Comparison of ENCODE assay signal across 2 cellular contexts in the genomic region with DNA sequence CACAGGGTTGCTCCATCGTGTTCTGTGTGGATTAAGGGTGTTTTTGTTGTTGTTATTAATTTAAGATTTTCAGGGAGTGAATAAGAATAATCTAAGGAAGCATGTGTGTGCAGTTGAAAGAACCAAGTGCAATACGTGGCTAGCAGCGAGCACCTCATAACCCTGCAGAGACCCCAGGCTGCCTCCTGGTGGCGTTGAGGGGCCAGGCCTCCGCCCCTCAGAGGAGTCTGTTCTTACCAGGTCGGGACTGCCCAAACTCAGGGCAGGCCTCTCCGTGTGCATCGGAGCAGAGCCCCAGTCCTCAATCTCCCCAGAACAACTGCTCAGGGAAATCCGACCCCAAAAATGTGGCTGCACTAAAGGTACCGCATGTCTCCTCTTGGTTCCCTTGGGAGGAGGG.
TF ChIP-seq lines count a peak whose summit lies in the region.

No MANE protein-coding gene starts in this region.

TF ChIP-seq in GM23338, 12 proteins besides CTCF, POLR2A, EP300 and RAD21:
- TF ChIP-seq JUNB (IDR thresholded peaks at IDR 0.05; ENCODE audit: unreplicated experiment) (no peak), ZNF331 (CRISPR knock-in tag; IDR thresholded peaks at IDR 0.05; ENCODE audit: low read depth) (no peak), NANOG (IDR thresholded peaks at IDR 0.05; ENCODE audit: borderline replicate concordance) (no peak), ZNF114 (CRISPR knock-in tag; IDR thresholded peaks at IDR 0.05) (no peak), EZH2phosphoT487 (IDR thresholded peaks at IDR 0.05; ENCODE audit: unreplicated experiment) (no peak)
- TF ChIP-seq, protein P1, sequence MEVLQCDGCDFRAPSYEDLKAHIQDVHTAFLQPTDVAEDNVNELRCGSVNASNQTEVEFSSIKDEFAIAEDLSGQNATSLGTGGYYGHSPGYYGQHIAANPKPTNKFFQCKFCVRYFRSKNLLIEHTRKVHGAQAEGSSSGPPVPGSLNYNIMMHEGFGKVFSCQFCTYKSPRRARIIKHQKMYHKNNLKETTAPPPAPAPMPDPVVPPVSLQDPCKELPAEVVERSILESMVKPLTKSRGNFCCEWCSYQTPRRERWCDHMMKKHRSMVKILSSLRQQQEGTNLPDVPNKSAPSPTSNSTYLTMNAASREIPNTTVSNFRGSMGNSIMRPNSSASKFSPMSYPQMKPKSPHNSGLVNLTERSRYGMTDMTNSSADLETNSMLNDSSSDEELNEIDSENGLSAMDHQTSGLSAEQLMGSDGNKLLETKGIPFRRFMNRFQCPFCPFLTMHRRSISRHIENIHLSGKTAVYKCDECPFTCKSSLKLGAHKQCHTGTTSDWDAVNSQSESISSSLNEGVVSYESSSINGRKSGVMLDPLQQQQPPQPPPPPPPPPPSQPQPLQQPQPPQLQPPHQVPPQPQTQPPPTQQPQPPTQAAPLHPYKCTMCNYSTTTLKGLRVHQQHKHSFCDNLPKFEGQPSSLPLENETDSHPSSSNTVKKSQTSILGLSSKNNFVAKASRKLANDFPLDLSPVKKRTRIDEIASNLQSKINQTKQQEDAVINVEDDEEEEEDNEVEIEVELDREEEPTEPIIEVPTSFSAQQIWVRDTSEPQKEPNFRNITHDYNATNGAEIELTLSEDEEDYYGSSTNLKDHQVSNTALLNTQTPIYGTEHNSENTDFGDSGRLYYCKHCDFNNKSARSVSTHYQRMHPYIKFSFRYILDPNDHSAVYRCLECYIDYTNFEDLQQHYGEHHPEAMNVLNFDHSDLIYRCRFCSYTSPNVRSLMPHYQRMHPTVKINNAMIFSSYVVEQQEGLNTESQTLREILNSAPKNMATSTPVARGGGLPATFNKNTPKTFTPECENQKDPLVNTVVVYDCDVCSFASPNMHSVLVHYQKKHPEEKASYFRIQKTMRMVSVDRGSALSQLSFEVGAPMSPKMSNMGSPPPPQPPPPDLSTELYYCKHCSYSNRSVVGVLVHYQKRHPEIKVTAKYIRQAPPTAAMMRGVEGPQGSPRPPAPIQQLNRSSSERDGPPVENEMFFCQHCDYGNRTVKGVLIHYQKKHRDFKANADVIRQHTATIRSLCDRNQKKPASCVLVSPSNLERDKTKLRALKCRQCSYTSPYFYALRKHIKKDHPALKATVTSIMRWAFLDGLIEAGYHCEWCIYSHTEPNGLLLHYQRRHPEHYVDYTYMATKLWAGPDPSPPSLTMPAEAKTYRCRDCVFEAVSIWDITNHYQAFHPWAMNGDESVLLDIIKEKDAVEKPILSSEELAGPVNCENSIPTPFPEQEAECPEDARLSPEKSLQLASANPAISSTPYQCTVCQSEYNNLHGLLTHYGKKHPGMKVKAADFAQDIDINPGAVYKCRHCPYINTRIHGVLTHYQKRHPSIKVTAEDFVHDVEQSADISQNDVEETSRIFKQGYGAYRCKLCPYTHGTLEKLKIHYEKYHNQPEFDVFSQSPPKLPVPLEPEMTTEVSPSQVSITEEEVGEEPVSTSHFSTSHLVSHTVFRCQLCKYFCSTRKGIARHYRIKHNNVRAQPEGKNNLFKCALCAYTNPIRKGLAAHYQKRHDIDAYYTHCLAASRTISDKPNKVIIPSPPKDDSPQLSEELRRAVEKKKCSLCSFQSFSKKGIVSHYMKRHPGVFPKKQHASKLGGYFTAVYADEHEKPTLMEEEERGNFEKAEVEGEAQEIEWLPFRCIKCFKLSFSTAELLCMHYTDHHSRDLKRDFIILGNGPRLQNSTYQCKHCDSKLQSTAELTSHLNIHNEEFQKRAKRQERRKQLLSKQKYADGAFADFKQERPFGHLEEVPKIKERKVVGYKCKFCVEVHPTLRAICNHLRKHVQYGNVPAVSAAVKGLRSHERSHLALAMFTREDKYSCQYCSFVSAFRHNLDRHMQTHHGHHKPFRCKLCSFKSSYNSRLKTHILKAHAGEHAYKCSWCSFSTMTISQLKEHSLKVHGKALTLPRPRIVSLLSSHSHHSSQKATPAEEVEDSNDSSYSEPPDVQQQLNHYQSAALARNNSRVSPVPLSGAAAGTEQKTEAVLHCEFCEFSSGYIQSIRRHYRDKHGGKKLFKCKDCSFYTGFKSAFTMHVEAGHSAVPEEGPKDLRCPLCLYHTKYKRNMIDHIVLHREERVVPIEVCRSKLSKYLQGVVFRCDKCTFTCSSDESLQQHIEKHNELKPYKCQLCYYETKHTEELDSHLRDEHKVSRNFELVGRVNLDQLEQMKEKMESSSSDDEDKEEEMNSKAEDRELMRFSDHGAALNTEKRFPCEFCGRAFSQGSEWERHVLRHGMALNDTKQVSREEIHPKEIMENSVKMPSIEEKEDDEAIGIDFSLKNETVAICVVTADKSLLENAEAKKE (CRISPR knock-in tag; IDR thresholded peaks at IDR 0.05): no peak

TF ChIP-seq in H1, 55 proteins besides CTCF, POLR2A, EP300 and RAD21:
- TF ChIP-seq, protein P2, sequence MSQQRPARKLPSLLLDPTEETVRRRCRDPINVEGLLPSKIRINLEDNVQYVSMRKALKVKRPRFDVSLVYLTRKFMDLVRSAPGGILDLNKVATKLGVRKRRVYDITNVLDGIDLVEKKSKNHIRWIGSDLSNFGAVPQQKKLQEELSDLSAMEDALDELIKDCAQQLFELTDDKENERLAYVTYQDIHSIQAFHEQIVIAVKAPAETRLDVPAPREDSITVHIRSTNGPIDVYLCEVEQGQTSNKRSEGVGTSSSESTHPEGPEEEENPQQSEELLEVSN (IDR thresholded peaks at IDR 0.05): no peak
- TF ChIP-seq SIRT6 (IDR thresholded peaks at IDR 0.05; ENCODE audit: low read length) (no peak), POLR2AphosphoS5 (IDR thresholded peaks at IDR 0.05; ENCODE audit: low read depth, low read length) (no peak), CBX5 (IDR thresholded peaks at IDR 0.05; ENCODE audit: low read depth, low read length) (no peak)
